13 cellular contexts compared by ENCODE assay signal in the genomic region with DNA sequence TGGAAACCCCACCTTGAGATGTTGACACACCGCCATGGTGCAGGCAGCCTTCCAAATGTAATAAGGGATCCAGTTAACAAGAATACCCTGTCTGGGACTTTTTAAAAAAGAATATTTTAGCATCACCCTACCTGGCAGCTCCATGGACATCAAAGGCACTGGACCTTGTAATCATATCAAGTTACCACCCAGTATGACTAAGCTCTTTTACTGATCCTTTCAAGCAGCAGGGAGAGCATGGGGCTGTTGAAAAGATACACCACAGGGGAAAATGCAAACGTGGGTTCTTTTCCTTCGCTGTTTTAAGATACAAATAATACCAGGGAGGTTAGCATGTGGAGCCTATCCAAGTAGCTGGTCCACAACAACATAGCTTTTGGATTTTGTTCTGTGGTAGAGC.
DNase-seq lines count a peak whose midpoint lies in the region; ATAC-seq, FAIRE-seq and TF ChIP-seq lines count a peak whose summit lies in the region.
"Had no signal": no experiment of that assay in that cellular context is flagged by ENCODE, and none has a peak within 500 bp of the region (broad histone marks: within the 10 kb centered on the region; RNA-seq: fewer than 3 reads in every experiment).

No MANE protein-coding gene starts in this region.

- intact Hi-C loops in HepG2 (cut with micrococcal nuclease; ENCODE audit: unreplicated experiment), result no loop called here
- intact Hi-C loops in right lobe of liver (cut with DNase I), result no loop called here
- intact Hi-C loops in uterus (cut with DNase I; ENCODE audit: low total_unique reads), result no loop called here

- TF ChIP-seq EP300 in HepG2 (IDR thresholded peaks at IDR 0.05; ENCODE audit: low read depth in 2 of 2, low read length in 2 of 2) (no peak), HepG2 (CRISPR knock-in tag; IDR thresholded peaks at IDR 0.05; ENCODE audit: borderline replicate concordance) (no peak)

- H3K27me3 ChIP-seq in HepG2 (ENCODE audit: control insufficient read depth in 1 of 2, insufficient read depth in 2 of 2, low read length in 2 of 2) (no peaks in the 10 kb centered on the region), right lobe of liver (no peaks in the 10 kb centered on the region), uterus (no peaks in the 10 kb centered on the region)
- H3K27me3 ChIP-seq: ovary had no signal

- H3K4me3 ChIP-seq in HepG2 (replicated peaks in 1 of 3; ENCODE audit: insufficient read depth in 1 of 3, low read depth in 2 of 3, low read length in 3 of 3), result no peak overlapping the region
- no peak overlapping the region for H3K4me3 ChIP-seq in right lobe of liver
- H3K4me3 ChIP-seq in foreskin fibroblast (ENCODE audit: low read depth in 1 of 2, low read length in 2 of 2), result no peak overlapping the region
- H3K4me3 ChIP-seq in uterus, result no peak overlapping the region
- H3K4me3 ChIP-seq: ovary had no signal

- H3K9me3 ChIP-seq in HepG2 (ENCODE audit: low read length) (no peaks in the 10 kb centered on the region), right lobe of liver (no peaks in the 10 kb centered on the region), uterus (no peaks in the 10 kb centered on the region)
- H3K9me3 ChIP-seq: ovary had no signal

- H3K36me3 Mint-ChIP-seq in activated CD4-positive, alpha-beta T cell treated with anti-CD3 and anti-CD28 coated beads, Interleukin-2, amount 10 ng/mL, durations not matched to agents 7 days and 5 days (ENCODE audit: low read depth), result no peaks in the 10 kb centered on the region
- H3K36me3 Mint-ChIP-seq: activated CD8-positive, alpha-beta memory T cell treated with anti-CD3 and anti-CD28 coated beads, Interleukin-2, amount 10 ng/mL, durations not matched to agents 7 days and 5 days; activated naive CD8-positive, alpha-beta T cell had no signal

- POLR2A ChIA-PET in HepG2 (lab: Yijun Ruan, JAX), result no interaction called here
- POLR2A ChIA-PET in activated CD4-positive, alpha-beta T cell treated with anti-CD3 and anti-CD28 coated beads, Interleukin-2, amount 10 ng/mL, durations not matched to agents 7 days and 5 days (lab: Charles Lee), result no interaction called here

- H4K20me1 ChIP-seq in HepG2 (ENCODE audit: insufficient read depth, low read length), result no peaks in the 10 kb centered on the region

- peaks cover 19% of the 10 kb centered on the region for H3K4me1 Mint-ChIP-seq in activated CD4-positive, alpha-beta T cell treated with anti-CD3 and anti-CD28 coated beads, Interleukin-2, amount 10 ng/mL, durations not matched to agents 7 days and 5 days

- no peak overlapping the region for H3K4me2 ChIP-seq in HepG2 (ENCODE audit: low read depth, low read length)

- in situ Hi-C loops in HepG2 (cut with HindIII; ENCODE audit: extremely low pct_ligation_motif_present, low pct_unique_long_range_greater_than_20kb), result loop anchor here (25.0 kb wide), 1 partner anchor 559 kb away; no protein-coding TSS in a partner anchor

- H3K4me1 ChIP-seq in HepG2 (ENCODE audit: insufficient read depth, low read length), result peaks cover 21% of the 10 kb centered on the region
- peaks cover 0 to 7% (median 0%) of the 10 kb centered on the region in 4 donors for H3K4me1 ChIP-seq in right lobe of liver
- no peaks in the 10 kb centered on the region for H3K4me1 ChIP-seq in uterus

- H3K9ac ChIP-seq in HepG2 (ENCODE audit: insufficient read depth, low read depth, low read length), result no peak overlapping the region

- H3K4me3 Mint-ChIP-seq in activated CD4-positive, alpha-beta T cell treated with anti-CD3 and anti-CD28 coated beads, Interleukin-2, amount 10 ng/mL, durations not matched to agents 7 days and 5 days, result no peak overlapping the region
- H3K4me3 Mint-ChIP-seq: activated CD8-positive, alpha-beta memory T cell treated with anti-CD3 and anti-CD28 coated beads, Interleukin-2, amount 10 ng/mL, durations not matched to agents 7 days and 5 days; activated naive CD8-positive, alpha-beta T cell had no signal

- TF ChIP-seq CTCF in HepG2 (CRISPR knock-in tag; IDR thresholded peaks at IDR 0.05), result no peak
- TF ChIP-seq CTCF in right lobe of liver (IDR thresholded peaks at IDR 0.05), result no peak
- no peak for TF ChIP-seq CTCF in foreskin fibroblast (IDR thresholded peaks at IDR 0.05; ENCODE audit: low read depth, low read length)
- TF ChIP-seq CTCF in uterus (IDR thresholded peaks at IDR 0.05), result no peak

- peaks cover 2% of the 10 kb centered on the region for H3K27me3 Mint-ChIP-seq in activated CD4-positive, alpha-beta T cell treated with anti-CD3 and anti-CD28 coated beads, Interleukin-2, amount 10 ng/mL, durations not matched to agents 7 days and 5 days
- H3K27me3 Mint-ChIP-seq: activated CD8-positive, alpha-beta memory T cell treated with anti-CD3 and anti-CD28 coated beads, Interleukin-2, amount 10 ng/mL, durations not matched to agents 7 days and 5 days; activated naive CD8-positive, alpha-beta T cell had no signal

- no TSS peak for BruUV-seq in HepG2 (replicated peaks; lab: Mats Ljungman, UMichigan)

- CTCF ChIA-PET in HepG2 (lab: Yijun Ruan, JAX; ENCODE audit: low intra/inter-chr PET ratio, low total read pairs), result no interaction called here
- CTCF ChIA-PET in activated CD4-positive, alpha-beta T cell treated with anti-CD3 and anti-CD28 coated beads, Interleukin-2, amount 10 ng/mL, durations not matched to agents 7 days and 5 days (lab: Charles Lee), result no interaction called here

- TF ChIP-seq POLR2A in HepG2 (IDR thresholded peaks at IDR 0.05; ENCODE audit: insufficient read depth in 1 of 2, low read depth in 2 of 2, low read length in 2 of 2) (no peak), right lobe of liver (IDR thresholded peaks at IDR 0.05) (no peak), uterus (IDR thresholded peaks at IDR 0.05) (no peak)

- TF ChIP-seq RAD21 in HepG2 (CRISPR knock-in tag; IDR thresholded peaks at IDR 0.05), result no peak

- WGBS in HepG2 (ENCODE audit: low lambda C conversion rate), result 42% methylated on average over 3 of the region's 3 CpGs
- WGBS in right lobe of liver (ENCODE audit: insufficient coverage, low coverage, low lambda C conversion rate, missing lambda C conversion rate), result 55% methylated on average over 3 of the region's 3 CpGs

- H3K79me2 ChIP-seq in HepG2 (ENCODE audit: insufficient read depth, low read length), result no peaks in the 10 kb centered on the region

- FAIRE-seq in HepG2 (lab: Jason Lieb, UNC), result no peak
- FAIRE-seq: frontal cortex had no signal

- H3K27ac Mint-ChIP-seq in activated CD4-positive, alpha-beta T cell treated with anti-CD3 and anti-CD28 coated beads, Interleukin-2, amount 10 ng/mL, durations not matched to agents 7 days and 5 days, result no peak overlapping the region
- H3K27ac Mint-ChIP-seq: activated CD8-positive, alpha-beta memory T cell treated with anti-CD3 and anti-CD28 coated beads, Interleukin-2, amount 10 ng/mL, durations not matched to agents 7 days and 5 days; activated naive CD8-positive, alpha-beta T cell had no signal

- ATAC-seq in HepG2, result peak; percentile 51; the same call in 2 of the 3 replicates
- no peak for ATAC-seq in right lobe of liver
- ATAC-seq: activated CD8-positive, alpha-beta memory T cell treated with anti-CD3 and anti-CD28 coated beads, Interleukin-2, amount 10 ng/mL, durations not matched to agents 7 days and 5 days had no signal

- H3K36me3 ChIP-seq in HepG2 (replicated peaks in 1 of 2; ENCODE audit: control insufficient read depth in 1 of 2, insufficient read depth in 2 of 2, low read length in 2 of 2) (no peaks in the 10 kb centered on the region), right lobe of liver (no peaks in the 10 kb centered on the region), uterus (no peaks in the 10 kb centered on the region)
- H3K36me3 ChIP-seq: ovary had no signal

- H3K27ac ChIP-seq in HepG2 (ENCODE audit: extremely low read length, insufficient read depth, low read length) (no peak overlapping the region), right lobe of liver (no peak overlapping the region), uterus (peak overlapping the region; percentile 12 to 28)
- H3K27ac ChIP-seq: ovary had no signal

- H2AFZ ChIP-seq in HepG2 (ENCODE audit: low read length), result no peak overlapping the region

- DNase-seq in HepG2 (ENCODE audit: low spot score) (peak; percentile 35), right lobe of liver (no peak), NCI-H69 (lab: John Stamatoyannopoulos, UW) (peak; percentile 84), foreskin fibroblast (peak; percentile 11 to 38), uterus (no peak), mucosa of gallbladder (ENCODE audit: low spot score) (no peak), Ammon's horn (ENCODE audit: low spot score) (no peak)
- no peak for DNase-seq in activated CD4-positive, alpha-beta T cell treated with anti-CD3 and anti-CD28 coated beads, Interleukin-2, amount 10 ng/mL, durations not matched to agents 7 days and 5 days
- DNase-seq: activated CD8-positive, alpha-beta memory T cell treated with anti-CD3 and anti-CD28 coated beads, Interleukin-2, amount 10 ng/mL, durations not matched to agents 7 days and 5 days; NCI-H1417 treated with DMSO at 0.1 percent for 48 hours; ovary had no signal

- no peaks in the 10 kb centered on the region for H3K9me3 Mint-ChIP-seq in activated CD4-positive, alpha-beta T cell treated with anti-CD3 and anti-CD28 coated beads, Interleukin-2, amount 10 ng/mL, durations not matched to agents 7 days and 5 days

TF ChIP-seq in HepG2, 621 proteins besides CTCF, POLR2A, EP300 and RAD21:
- TF ChIP-seq SIX1 (CRISPR knock-in tag; IDR thresholded peaks at IDR 0.05; ENCODE audit: borderline replicate concordance) (peak; percentile 88; the same call in 1 of the 2 replicates), ADNP (CRISPR knock-in tag; IDR thresholded peaks at IDR 0.05) (no peak), NFE2 (CRISPR knock-in tag; IDR thresholded peaks at IDR 0.05) (0 out of 2 replicates have a peak, but pooled peaks have one; percentile 35), TCF7 (IDR thresholded peaks at IDR 0.05; ENCODE audit: low read depth) (peak; percentile 22; the same call in 1 of the 2 replicates), NFE2L2 (IDR thresholded peaks at IDR 0.05; ENCODE audit: low read length) (peak; percentile 52; the same call in 1 of the 2 replicates)
- TF ChIP-seq, protein P1, sequence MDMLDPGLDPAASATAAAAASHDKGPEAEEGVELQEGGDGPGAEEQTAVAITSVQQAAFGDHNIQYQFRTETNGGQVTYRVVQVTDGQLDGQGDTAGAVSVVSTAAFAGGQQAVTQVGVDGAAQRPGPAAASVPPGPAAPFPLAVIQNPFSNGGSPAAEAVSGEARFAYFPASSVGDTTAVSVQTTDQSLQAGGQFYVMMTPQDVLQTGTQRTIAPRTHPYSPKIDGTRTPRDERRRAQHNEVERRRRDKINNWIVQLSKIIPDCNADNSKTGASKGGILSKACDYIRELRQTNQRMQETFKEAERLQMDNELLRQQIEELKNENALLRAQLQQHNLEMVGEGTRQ (IDR thresholded peaks at IDR 0.05; ENCODE audit: low read depth, low read length), result no peak
- TF ChIP-seq, protein P1 (CRISPR knock-in tag; IDR thresholded peaks at IDR 0.05; ENCODE audit: borderline replicate concordance), result no peak
TF ChIP-seq in HepG2: peak in this region for 4.

Comparison
In these comparisons a context has a peak if more than half of its experiments do, and no peak if none do; other contexts are left out.
1. DNase-seq: peak in HepG2 (single experiment), NCI-H69 (single experiment) and foreskin fibroblast (2 of 2); none in right lobe of liver (0 of 3), uterus (0 of 2), mucosa of gallbladder (single experiment), Ammon's horn (single experiment) and activated CD4-positive, alpha-beta T cell treated with anti-CD3 and anti-CD28 coated beads, Interleukin-2, amount 10 ng/mL, durations not matched to agents 7 days and 5 days (single experiment).
2. H3K27ac ChIP-seq: peak in uterus (2 of 2); none in HepG2 (single experiment) and right lobe of liver (0 of 3).